In genomic region chr9:111481885-111482636, GRCh38 we compare ENCODE assay signal across 8 cellular contexts. TPM values are rescaled to one million over a fixed set of nuclear protein-coding genes. Genes with fewer than 3 reads are reported as not detected.
DNase-seq lines count a peak whose midpoint lies in the region; TF ChIP-seq lines count a peak whose summit lies in the region.

No MANE protein-coding gene starts in this region.

- H3K9me3 ChIP-seq in subcutaneous abdominal adipose tissue (ENCODE audit: control insufficient read depth in 5 of 5, low read length in 5 of 5) = no peaks in the 10 kb centered on the region

- peaks cover 41% of the 10 kb centered on the region for H3K4me1 Mint-ChIP-seq in activated naive CD8-positive, alpha-beta T cell treated with anti-CD3 and anti-CD28 coated beads for 36 hours
- peaks cover 36 to 50% of the 10 kb centered on the region in 2 donors for H3K4me1 Mint-ChIP-seq in immature natural killer cell

- intact Hi-C loops in lower leg skin (cut with DNase I; ENCODE audit: low total_unique reads) = no loop called here

- no peaks in the 10 kb centered on the region for H3K27me3 ChIP-seq in subcutaneous abdominal adipose tissue (ENCODE audit: control insufficient read depth in 5 of 5, insufficient read depth in 4 of 5, low read length in 5 of 5)

- peaks cover 19% of the 10 kb centered on the region for H3K36me3 Mint-ChIP-seq in activated naive CD8-positive, alpha-beta T cell treated with anti-CD3 and anti-CD28 coated beads for 36 hours
- H3K36me3 Mint-ChIP-seq in immature natural killer cell = no peaks in the 10 kb centered on the region

- no peak for TF ChIP-seq CTCF in lower leg skin (IDR thresholded peaks at IDR 0.05)

- H3K4me1 ChIP-seq in subcutaneous abdominal adipose tissue (ENCODE audit: control insufficient read depth in 5 of 5, insufficient read depth in 5 of 5, low read length in 5 of 5) = peaks cover 0 to 28% (median 19%) of the 10 kb centered on the region in 5 donors

- no peak for TF ChIP-seq POLR2A in lower leg skin (IDR thresholded peaks at IDR 0.05)

- WGBS in lower leg skin, 2 donors = 38% methylated on average over 13 of the region's 13 CpGs

- no peaks in the 10 kb centered on the region for H3K27me3 Mint-ChIP-seq in activated naive CD8-positive, alpha-beta T cell treated with anti-CD3 and anti-CD28 coated beads for 36 hours
- H3K27me3 Mint-ChIP-seq in immature natural killer cell (ENCODE audit: low read depth in 3 of 3) = peaks cover 0 to 12% (median 8%) of the 10 kb centered on the region in 3 donors

- H3K4me3 Mint-ChIP-seq in activated naive CD8-positive, alpha-beta T cell treated with anti-CD3 and anti-CD28 coated beads for 36 hours = peak overlapping the region; percentile 87
- peak overlapping the region; percentile 83 to 93 (median 89) for H3K4me3 Mint-ChIP-seq in immature natural killer cell

- H3K9me3 Mint-ChIP-seq in activated naive CD8-positive, alpha-beta T cell treated with anti-CD3 and anti-CD28 coated beads for 36 hours = peaks cover 1% of the 10 kb centered on the region
- no peaks in the 10 kb centered on the region for H3K9me3 Mint-ChIP-seq in immature natural killer cell

- no peaks in the 10 kb centered on the region for H3K36me3 ChIP-seq in subcutaneous abdominal adipose tissue (ENCODE audit: control insufficient read depth in 5 of 5, insufficient read depth in 5 of 5, low read length in 5 of 5)

- H3K27ac ChIP-seq in subcutaneous abdominal adipose tissue (ENCODE audit: low read depth, low read length) = peak overlapping the region; percentile 98

- H3K9ac ChIP-seq in subcutaneous abdominal adipose tissue (ENCODE audit: low read length in 5 of 5) = peak overlapping the region; percentile 48 to 99 (median 96)

- DNase-seq in EH (ENCODE audit: low read depth) = peak; percentile 77
- peak; percentile 25 for DNase-seq in MV-4-11 (lab: John Stamatoyannopoulos, UW)
- DNase-seq in activated naive CD8-positive, alpha-beta T cell treated with anti-CD3 and anti-CD28 coated beads for 36 hours = no peak
- no peak for DNase-seq in immature natural killer cell
- no peak for DNase-seq in NCI-H774 (lab: John Stamatoyannopoulos, UW)
- no peak for DNase-seq in islet precursor cell
- no peak for DNase-seq in lower leg skin (ENCODE audit: low spot score in 2 of 2)

- peak overlapping the region; percentile 80 for H3K27ac Mint-ChIP-seq in activated naive CD8-positive, alpha-beta T cell treated with anti-CD3 and anti-CD28 coated beads for 36 hours
- H3K27ac Mint-ChIP-seq in immature natural killer cell = peak overlapping the region; percentile 68 to 93 (median 86)

- H3K4me3 ChIP-seq in subcutaneous abdominal adipose tissue (ENCODE audit: low read depth in 1 of 5, low read length in 5 of 5) (peak overlapping the region; percentile 79 to 97 (median 93)), lower leg skin (ENCODE audit: low read depth, poor library complexity, severe bottlenecking) (no peak overlapping the region)

RNA-seq across cellular contexts. Expression of gene ECPAS, which starts 2.1 kb away (rescaled TPM):
- total RNA-seq in activated naive CD8-positive, alpha-beta T cell treated with anti-CD3 and anti-CD28 coated beads for 36 hours = 10 to 100 TPM; 77.4 to 82.6 TPM
- 10 to 100 TPM in 2 of 3 donors, 1 to 10 TPM in 1; 7.0 to 12.6 (median 10.4) TPM for polyA plus RNA-seq in immature natural killer cell
- total RNA-seq in lower leg skin = 10 to 100 TPM; 53.5 to 75.7 (median 66.1) TPM

RNA-seq across cellular contexts. Expression of gene ZNF483, which starts 42.9 kb away (rescaled TPM):
- total RNA-seq in activated naive CD8-positive, alpha-beta T cell treated with anti-CD3 and anti-CD28 coated beads for 36 hours = 1 to 10 TPM; 1.5 to 2.3 TPM
- 1 to 10 TPM; 1.2 to 2.7 (median 2.1) TPM for polyA plus RNA-seq in immature natural killer cell
- 1 to 10 TPM in 3 of 4 donors, under 1 TPM in 1; 0.55 to 3.4 (median 2.3) TPM for total RNA-seq in lower leg skin

Comparison
In these comparisons a context has a peak if more than half of its experiments do, and no peak if none do; other contexts are left out.
1. DNase-seq: peak in EH (single experiment) and MV-4-11 (single experiment); none in activated naive CD8-positive, alpha-beta T cell treated with anti-CD3 and anti-CD28 coated beads for 36 hours (single experiment), immature natural killer cell (0 of 3), NCI-H774 (single experiment), islet precursor cell (single experiment) and lower leg skin (0 of 2).